Comparison of ENCODE assay signal across 1 cellular context in the genomic region with DNA sequence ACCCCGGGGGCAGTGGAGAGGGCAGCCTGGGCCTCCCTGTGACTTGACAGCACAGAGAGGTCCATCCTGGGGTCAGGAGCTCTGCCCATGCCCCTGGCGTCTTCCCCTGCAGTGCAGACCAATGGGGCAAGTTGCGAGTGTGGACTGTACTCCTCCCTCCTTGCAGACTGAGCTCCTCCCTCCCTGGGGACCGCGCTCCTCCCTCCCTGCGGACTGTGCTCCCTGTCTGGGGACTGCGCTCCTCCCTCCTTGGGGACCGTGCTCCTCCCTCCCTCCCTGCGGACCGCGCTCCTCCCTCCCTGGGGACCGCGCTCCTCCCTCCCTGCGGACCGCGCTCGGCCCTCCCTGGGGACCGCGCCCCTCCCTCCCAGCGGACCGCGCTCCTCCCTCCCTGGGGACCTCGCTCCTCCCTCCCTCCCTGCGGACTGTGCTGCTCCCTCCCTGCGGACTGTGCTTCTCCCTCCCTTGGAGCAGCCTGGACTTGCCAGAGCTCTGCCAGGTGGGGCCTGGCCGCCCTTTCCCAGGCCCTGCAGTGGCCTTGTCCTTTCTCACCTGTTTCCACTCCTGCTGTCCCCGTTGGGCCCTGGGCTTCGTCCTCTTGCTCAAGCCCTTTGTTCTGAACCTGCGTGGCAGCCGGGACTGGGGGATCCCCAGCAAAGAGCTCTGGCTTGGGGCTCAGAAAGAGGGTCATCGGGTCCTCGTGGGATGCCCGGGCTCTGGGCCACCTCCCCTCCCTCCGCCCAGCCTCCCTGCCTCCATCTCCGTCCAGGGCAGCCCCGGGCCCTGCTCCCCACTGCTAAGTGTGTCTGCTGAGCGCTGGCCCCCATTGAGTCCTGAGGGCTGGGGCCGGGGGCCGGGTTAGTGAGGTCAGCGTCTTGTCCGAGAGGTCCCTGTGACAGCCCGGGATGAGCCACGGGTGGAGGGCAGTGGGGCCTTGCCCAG.
TF ChIP-seq lines count a peak whose summit lies in the region.

No MANE protein-coding gene starts in this region.

TF ChIP-seq in K562, 482 proteins besides CTCF, POLR2A, EP300 and RAD21 (continued from another document):
- no peak for TF ChIP-seq ZNF408 (CRISPR knock-in tag; IDR thresholded peaks at IDR 0.05; ENCODE audit: low read depth)
- TF ChIP-seq, protein P1, sequence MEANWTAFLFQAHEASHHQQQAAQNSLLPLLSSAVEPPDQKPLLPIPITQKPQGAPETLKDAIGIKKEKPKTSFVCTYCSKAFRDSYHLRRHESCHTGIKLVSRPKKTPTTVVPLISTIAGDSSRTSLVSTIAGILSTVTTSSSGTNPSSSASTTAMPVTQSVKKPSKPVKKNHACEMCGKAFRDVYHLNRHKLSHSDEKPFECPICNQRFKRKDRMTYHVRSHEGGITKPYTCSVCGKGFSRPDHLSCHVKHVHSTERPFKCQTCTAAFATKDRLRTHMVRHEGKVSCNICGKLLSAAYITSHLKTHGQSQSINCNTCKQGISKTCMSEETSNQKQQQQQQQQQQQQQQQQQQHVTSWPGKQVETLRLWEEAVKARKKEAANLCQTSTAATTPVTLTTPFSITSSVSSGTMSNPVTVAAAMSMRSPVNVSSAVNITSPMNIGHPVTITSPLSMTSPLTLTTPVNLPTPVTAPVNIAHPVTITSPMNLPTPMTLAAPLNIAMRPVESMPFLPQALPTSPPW (CRISPR knock-in tag; IDR thresholded peaks at IDR 0.05), result peak; percentile 24; the same call in 1 of the 2 replicates
- no peak for TF ChIP-seq ZNF311 (CRISPR knock-in tag; IDR thresholded peaks at IDR 0.05)
